7 cellular contexts compared by ENCODE assay signal in the genomic region with DNA sequence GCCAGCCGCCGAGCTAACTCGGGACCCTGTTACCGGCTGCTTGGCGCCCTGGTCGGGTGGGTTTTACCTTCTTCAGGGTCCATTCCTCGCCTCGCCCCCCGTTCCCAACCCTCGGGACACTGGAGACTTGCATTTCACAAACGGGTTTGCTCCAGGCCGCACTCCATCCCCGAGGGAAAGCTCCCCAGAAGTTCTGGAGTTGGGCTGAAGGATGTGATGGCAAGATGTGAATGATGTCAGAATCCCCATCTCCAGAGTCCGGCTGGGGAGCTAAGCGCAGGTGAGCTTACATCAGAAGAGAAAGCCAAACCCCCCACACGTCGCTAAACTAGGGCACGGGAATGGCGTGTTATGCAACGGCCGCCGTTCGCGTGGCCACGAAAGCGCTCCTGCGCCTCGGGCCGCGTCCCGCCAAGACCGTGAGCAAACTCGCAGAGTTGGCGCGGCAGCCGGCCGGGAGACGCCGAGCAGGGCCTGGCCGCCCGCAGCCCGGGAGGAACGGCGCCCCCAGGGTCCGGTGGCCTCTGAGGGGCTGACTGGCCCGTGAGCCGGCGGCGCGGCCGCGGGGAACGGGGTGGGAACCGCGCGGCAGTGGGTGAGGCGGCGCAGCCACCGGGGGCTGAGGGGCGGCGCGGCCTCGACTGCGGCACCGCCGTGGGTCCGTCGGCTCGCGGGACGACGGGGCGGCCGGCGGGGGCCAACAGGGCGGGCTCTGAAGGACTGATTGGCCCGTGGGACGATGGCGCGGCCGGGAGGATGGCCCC. TPM values are rescaled to one million over a fixed set of nuclear protein-coding genes. Genes with fewer than 3 reads are reported as not detected.
DNase-seq lines count a peak whose midpoint lies in the region; ATAC-seq and TF ChIP-seq lines count a peak whose summit lies in the region.

No MANE protein-coding gene starts in this region.

- H3K27ac Mint-ChIP-seq in neural crest cell (ENCODE audit: unreplicated experiment): peak overlapping the region; percentile 67

- peak overlapping the region; percentile 64 for H3K4me3 ChIP-seq in fibroblast of mammary gland (ENCODE audit: control insufficient read depth, low read depth, low read length)

- ATAC-seq in GM18519 (IDR thresholded peaks at IDR 0.05; ENCODE audit: low FRiP score, unreplicated experiment): peak; percentile 15
- ATAC-seq in HG02884 (IDR thresholded peaks at IDR 0.05; ENCODE audit: unreplicated experiment): peak; percentile 10

- TF ChIP-seq CTCF in fibroblast of mammary gland (conservative IDR thresholded peaks at IDR 0.05; ENCODE audit: control insufficient read depth, insufficient read depth, low read depth, low read length) (no peak), neural crest cell (conservative IDR thresholded peaks at IDR 0.05) (no peak)

- peak overlapping the region; percentile 82 for H3K4me3 Mint-ChIP-seq in neural crest cell

- H3K27me3 Mint-ChIP-seq in neural crest cell (ENCODE audit: low read depth): no peaks in the 10 kb centered on the region

- peaks cover 33% of the 10 kb centered on the region for H3K4me1 Mint-ChIP-seq in neural crest cell

- DNase-seq in UCSD-AML1 (lab: John Stamatoyannopoulos, UW; ENCODE audit: unreplicated experiment): peak; percentile 46
- DNase-seq in fibroblast of mammary gland (ENCODE audit: low read depth): peak; percentile 48
- DNase-seq in neural crest cell (ENCODE audit: low read depth, low spot score): peak; percentile 32
- no peak for DNase-seq in DMS79 (lab: John Stamatoyannopoulos, UW)
- no peak for DNase-seq in NK-92 treated with Interleukin-12 subunit alpha and Interleukin-12 subunit beta, amount 100 ng/mL, for 24 hours (lab: John Stamatoyannopoulos, UW)

- H3K9me3 Mint-ChIP-seq in neural crest cell: no peaks in the 10 kb centered on the region

- no peaks in the 10 kb centered on the region for H3K36me3 Mint-ChIP-seq in neural crest cell (ENCODE audit: low read depth)

RNA-seq across cellular contexts. Expression of gene LATS2, which starts 1.1 kb away (rescaled TPM):
- 22.9 and 26.2 TPM in 2 replicates for total RNA-seq in neural crest cell

Comparison
In these comparisons a context has a peak if more than half of its experiments do, and no peak if none do; other contexts are left out.
1. DNase-seq: peak in UCSD-AML1 (single experiment), fibroblast of mammary gland (single experiment) and neural crest cell (single experiment); none in DMS79 (single experiment) and NK-92 treated with Interleukin-12 subunit alpha and Interleukin-12 subunit beta, amount 100 ng/mL, for 24 hours (single experiment).